8 cellular contexts compared by ENCODE assay signal in genomic region chr15:45714501-45715488, GRCh38.
A peak's percentile ranks its signal among the peaks of the same experiment; 100 is the strongest.
DNase-seq lines count a peak whose midpoint lies in the region; ATAC-seq, FAIRE-seq and TF ChIP-seq lines count a peak whose summit lies in the region.

No MANE protein-coding gene starts in this region.

- H3K9me3 ChIP-seq in muscle layer of colon (ENCODE audit: low read length) (no peaks in the 10 kb centered on the region), transverse colon (no peaks in the 10 kb centered on the region)

- peak overlapping the region in 1 of 2 donors; percentile 43 for H3K4me3 ChIP-seq in muscle layer of colon (ENCODE audit: low read depth in 1 of 2, low read length in 2 of 2)
- H3K4me3 ChIP-seq in transverse colon: no peak overlapping the region

- DNase-seq in ELR (ENCODE audit: low read depth) (peak; percentile 65), NCI-H2196 treated with DMSO at 0.1 percent for 48 hours (lab: John Stamatoyannopoulos, UW; ENCODE audit: unreplicated experiment) (peak; percentile 6), erythroblast (lab: John Stamatoyannopoulos, UW) (peak; percentile 38 to 53), transverse colon (peak; percentile 65), frontal cortex (ENCODE audit: low spot score in 2 of 2) (no peak)
- DNase-seq in activated CD4-positive, alpha-beta T cell treated with anti-CD3 and anti-CD28 coated beads, Interleukin-2, amount 50 U/mL, for 48 hours: peak; percentile 52 to 67

- H3K9ac ChIP-seq in muscle layer of colon (ENCODE audit: low read length): peak overlapping the region; percentile 18

- intact Hi-C loops in transverse colon (cut with DNase I; ENCODE audit: low total_unique reads): loop anchor here (1.0 to 5.0 kb wide), 2 partner anchors 68 to 76 kb away; no protein-coding TSS in a partner anchor

- no peak for TF ChIP-seq POLR2A in erythroblast (IDR thresholded peaks at IDR 0.05; ENCODE audit: low read length)
- no peak for TF ChIP-seq POLR2A in transverse colon (IDR thresholded peaks at IDR 0.05)

- in situ Hi-C loops in transverse colon (cut with MboI; ENCODE audit: low pct_ligation_motif_present in 1 of 4, low pct_unique_long_range_greater_than_20kb in 1 of 4, low sequenced_read_pairs in 3 of 4): no loop called here

- H3K27me3 ChIP-seq in muscle layer of colon (ENCODE audit: control insufficient read depth in 1 of 2, insufficient read depth in 2 of 2, low read length in 2 of 2): no peaks in the 10 kb centered on the region
- H3K27me3 ChIP-seq in transverse colon: peaks cover 4% of the 10 kb centered on the region

- no peak for FAIRE-seq in frontal cortex (lab: Jason Lieb, UNC)

- H3K4me1 ChIP-seq in muscle layer of colon (ENCODE audit: insufficient read depth, low read length) (peaks cover 18% of the 10 kb centered on the region), transverse colon (peaks cover 4 to 12% (median 7%) of the 10 kb centered on the region in 4 donors)

- no peaks in the 10 kb centered on the region for H3K36me3 ChIP-seq in muscle layer of colon (ENCODE audit: insufficient read depth, low read length)
- no peaks in the 10 kb centered on the region for H3K36me3 ChIP-seq in transverse colon

- H3K27ac ChIP-seq in muscle layer of colon (ENCODE audit: low read depth, low read length) (peak overlapping the region; percentile 75), transverse colon (peak overlapping the region in 3 of 4 donors; percentile 13 to 48 (median 47))

- WGBS in transverse colon (ENCODE audit: low coverage in 1 of 2), 2 donors: 22 to 30% methylated on average over 13 to 28 of the region's 28 CpGs

- ATAC-seq in HG02642 (IDR thresholded peaks at IDR 0.05; ENCODE audit: poor library complexity, unreplicated experiment): peak; percentile 66

- peak; percentile 79 to 90 (median 83) for TF ChIP-seq CTCF in transverse colon (IDR thresholded peaks at IDR 0.05)

- TF ChIP-seq EP300 in transverse colon (IDR thresholded peaks at IDR 0.05; ENCODE audit: low read depth): no peak

Comparison
In these comparisons a context has a peak if more than half of its experiments do, and no peak if none do; other contexts are left out.
1. DNase-seq: peak in ELR (single experiment), NCI-H2196 treated with DMSO at 0.1 percent for 48 hours (single experiment), activated CD4-positive, alpha-beta T cell treated with anti-CD3 and anti-CD28 coated beads, Interleukin-2, amount 50 U/mL, for 48 hours (2 of 2), erythroblast (2 of 2) and transverse colon (single experiment); none in frontal cortex (0 of 2).